ENCODE assay signal across 15 cellular contexts in the genomic region with DNA sequence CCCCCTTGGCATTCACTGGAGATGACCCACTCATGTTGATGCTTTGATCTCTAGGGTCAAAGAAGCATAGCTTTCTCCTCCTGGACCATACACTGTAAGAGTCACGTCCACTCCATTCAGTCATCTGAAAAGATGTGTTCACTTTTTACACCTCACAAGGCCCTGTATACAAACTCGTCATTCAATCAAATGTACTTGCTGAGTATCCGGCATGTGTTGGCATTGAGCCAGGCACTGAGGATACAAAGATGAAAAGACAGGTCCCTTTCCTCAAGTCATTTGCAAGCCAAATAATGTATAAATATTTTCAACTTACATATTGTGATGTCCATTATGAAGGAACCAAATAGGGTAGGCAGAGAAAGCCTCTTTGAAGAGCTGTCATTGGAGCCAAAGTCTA. TPM values are rescaled to one million over a fixed set of nuclear protein-coding genes. Genes with fewer than 3 reads are reported as not detected.
"Had no signal": no experiment of that assay in that cellular context is flagged by ENCODE, and none has a peak within 500 bp of the region (broad histone marks: within the 10 kb centered on the region; RNA-seq: fewer than 3 reads in every experiment).

No MANE protein-coding gene starts in this region.

- H3K9me3 ChIP-seq: ascending aorta, ovary had no signal

- H3K27ac Mint-ChIP-seq: activated CD8-positive, alpha-beta T cell treated with anti-CD3 and anti-CD28 coated beads, Interleukin-2, amount 10 ng/mL, durations not matched to agents 7 days and 5 days; activated naive CD8-positive, alpha-beta T cell treated with anti-CD3 and anti-CD28 coated beads, Interleukin-2, amount 50 U/mL, for 24 hours; activated T-helper 1 cell treated with anti-CD3 and anti-CD28 coated beads, Interleukin-12 subunit alpha, Interleukin-12 subunit beta, Interleukin-2, Interleukin-4 antibody, amounts not matched to agents 30 ng/mL and 10 ng/mL and 1 ng/mL, durations not matched to agents 14 hours and 24 hours and 36 hours; neural progenitor cell; WTC11 had no signal

- H3K27me3 ChIP-seq: ascending aorta, ovary had no signal

- H3K36me3 Mint-ChIP-seq: neural progenitor cell, WTC11 had no signal

- H3K4me1 Mint-ChIP-seq: activated naive CD8-positive, alpha-beta T cell treated with anti-CD3 and anti-CD28 coated beads, Interleukin-2, amount 50 U/mL, for 24 hours had no signal

- ATAC-seq: activated CD8-positive, alpha-beta T cell treated with anti-CD3 and anti-CD28 coated beads, Interleukin-2, amount 10 ng/mL, durations not matched to agents 7 days and 5 days; activated naive CD8-positive, alpha-beta T cell treated with anti-CD3 and anti-CD28 coated beads, Interleukin-2, amount 50 U/mL, for 24 hours; WTC11 had no signal

- H3K9me3 Mint-ChIP-seq: activated naive CD8-positive, alpha-beta T cell treated with anti-CD3 and anti-CD28 coated beads, Interleukin-2, amount 50 U/mL, for 24 hours; activated T-helper 1 cell treated with anti-CD3 and anti-CD28 coated beads, Interleukin-12 subunit alpha, Interleukin-12 subunit beta, Interleukin-2, Interleukin-4 antibody, amounts not matched to agents 30 ng/mL and 10 ng/mL and 1 ng/mL, durations not matched to agents 14 hours and 24 hours and 36 hours; neural progenitor cell; WTC11 had no signal

- H3K27ac ChIP-seq: ascending aorta, neural progenitor cell, ovary, skin epidermis had no signal

- H3K4me3 Mint-ChIP-seq: activated CD8-positive, alpha-beta T cell treated with anti-CD3 and anti-CD28 coated beads, Interleukin-2, amount 10 ng/mL, durations not matched to agents 7 days and 5 days; activated naive CD8-positive, alpha-beta T cell treated with anti-CD3 and anti-CD28 coated beads, Interleukin-2, amount 50 U/mL, for 24 hours; activated T-helper 1 cell treated with anti-CD3 and anti-CD28 coated beads, Interleukin-12 subunit alpha, Interleukin-12 subunit beta, Interleukin-2, Interleukin-4 antibody, amounts not matched to agents 30 ng/mL and 10 ng/mL and 1 ng/mL, durations not matched to agents 14 hours and 24 hours and 36 hours; neural progenitor cell; WTC11 had no signal

- DNase-seq: activated CD4-positive, alpha-beta T cell treated with anti-CD3 and anti-CD28 coated beads for 48 hours; activated CD8-positive, alpha-beta memory T cell treated with anti-CD3 and anti-CD28 coated beads, Interleukin-2, amount 50 U/mL, for 48 hours; activated CD8-positive, alpha-beta T cell treated with anti-CD3 and anti-CD28 coated beads, Interleukin-2, amount 10 ng/mL, durations not matched to agents 7 days and 5 days; activated naive CD4-positive, alpha-beta T cell treated with Interleukin-2 at 50 U/mL for 16 hours; activated naive CD8-positive, alpha-beta T cell treated with anti-CD3 and anti-CD28 coated beads, Interleukin-2, amount 50 U/mL, for 24 hours; foreskin melanocyte; ovary had no signal

RNA-seq across cellular contexts. Expression of gene TCF15, which starts 34.0 kb away (rescaled TPM):
- total RNA-seq: activated CD8-positive, alpha-beta T cell treated with anti-CD3 and anti-CD28 coated beads, Interleukin-2, amount 10 ng/mL, durations not matched to agents 7 days and 5 days; bronchial epithelial cell; liver; renal cortical epithelial cell had no signal
